Comparison of ENCODE assay signal across 18 cellular contexts in genomic region chr17:57261084-57261461, GRCh38. TPM values are rescaled to one million over a fixed set of nuclear protein-coding genes. Genes with fewer than 3 reads are reported as not detected.
DNase-seq lines count a peak whose midpoint lies in the region; ATAC-seq and TF ChIP-seq lines count a peak whose summit lies in the region.
"Had no signal": no experiment of that assay in that cellular context is flagged by ENCODE, and none has a peak within 500 bp of the region (broad histone marks: within the 10 kb centered on the region; RNA-seq: fewer than 3 reads in every experiment).

No MANE protein-coding gene starts in this region.

- H3K4me1 Mint-ChIP-seq in T-helper 1 cell treated with Interleukin-12 subunit alpha and Interleukin-12 subunit beta and Interleukin-4 antibody, amounts not matched to agents 30 μg/mL and 1 μg/mL, for 36 hours (ENCODE audit: low read depth): peaks cover 50% of the 10 kb centered on the region
- peaks cover 83% of the 10 kb centered on the region for H3K4me1 Mint-ChIP-seq in brain

- intact Hi-C loops in cardiac septum (cut with DNase I): no loop called here

- no peak overlapping the region for H2AK5ac ChIP-seq in trophoblast cell (ENCODE audit: low read length)

- H2AFZ ChIP-seq in KMS-11 (ENCODE audit: low read depth) (no peak overlapping the region), parathyroid adenoma (no peak overlapping the region), trophoblast cell (ENCODE audit: insufficient read depth, low read length, poor library complexity) (no peak overlapping the region)

- H3K4me3 ChIP-seq in KMS-11 (IDR thresholded peaks at IDR 0.05; ENCODE audit: insufficient read depth, low read depth, low read length) (no peak overlapping the region), parathyroid adenoma (ENCODE audit: low read depth, low read length) (no peak overlapping the region), trophoblast cell (ENCODE audit: low read depth, low read length) (no peak overlapping the region)
- H3K4me3 ChIP-seq: HAP-1, sigmoid colon had no signal

- WGBS in trophoblast cell (ENCODE audit: extremely low coverage, insufficient coverage, insufficient read length): no CpG with 5 or more reads among the region's 4 CpGs

- H3K27me3 ChIP-seq in KMS-11 (ENCODE audit: insufficient read depth, low read depth) (no peaks in the 10 kb centered on the region), parathyroid adenoma (ENCODE audit: control insufficient read depth, insufficient read depth, low read length) (no peaks in the 10 kb centered on the region), trophoblast cell (ENCODE audit: insufficient read depth, low read length) (no peaks in the 10 kb centered on the region)
- H3K27me3 ChIP-seq: sigmoid colon had no signal

- H3K9me3 Mint-ChIP-seq in T-helper 1 cell treated with Interleukin-12 subunit alpha and Interleukin-12 subunit beta and Interleukin-4 antibody, amounts not matched to agents 30 μg/mL and 1 μg/mL, for 36 hours: no peaks in the 10 kb centered on the region
- H3K9me3 Mint-ChIP-seq in brain: peaks cover 0 to 6% (median 0%) of the 10 kb centered on the region in 5 experiments
- H3K9me3 Mint-ChIP-seq: activated naive CD8-positive, alpha-beta T cell treated with anti-CD3 and anti-CD28 coated beads, Interleukin-2, amount 10 ng/mL, durations not matched to agents 7 days and 5 days had no signal

- no peaks in the 10 kb centered on the region for H3K9me3 ChIP-seq in parathyroid adenoma (ENCODE audit: control insufficient read depth, low read length)
- H3K9me3 ChIP-seq in trophoblast cell (ENCODE audit: insufficient read depth, low read depth, low read length): no peaks in the 10 kb centered on the region
- H3K9me3 ChIP-seq: HAP-1, neutrophil, sigmoid colon had no signal

- H3K4ac ChIP-seq in trophoblast cell (ENCODE audit: low read depth, low read length): no peak overlapping the region

- peaks cover 68% of the 10 kb centered on the region for H3K36me3 Mint-ChIP-seq in T-helper 1 cell treated with Interleukin-12 subunit alpha and Interleukin-12 subunit beta and Interleukin-4 antibody, amounts not matched to agents 30 μg/mL and 1 μg/mL, for 36 hours (ENCODE audit: low read depth)
- peaks cover 76% of the 10 kb centered on the region for H3K36me3 Mint-ChIP-seq in brain

- no peak overlapping the region for H2BK12ac ChIP-seq in trophoblast cell (ENCODE audit: low read length)

- H3K23ac ChIP-seq in trophoblast cell (ENCODE audit: low read length): no peak overlapping the region

- no peak overlapping the region for H3K14ac ChIP-seq in trophoblast cell (ENCODE audit: low read length)

- H3K4me2 ChIP-seq in KMS-11 (peak overlapping the region; percentile 23; the same call in 1 of the 2 replicates), parathyroid adenoma (ENCODE audit: low read length) (no peak overlapping the region), trophoblast cell (ENCODE audit: low read length) (no peak overlapping the region)

- H2BK5ac ChIP-seq in trophoblast cell (ENCODE audit: low read depth, low read length, poor library complexity): no peak overlapping the region

- H4K91ac ChIP-seq in trophoblast cell (ENCODE audit: low read depth, low read length): no peak overlapping the region

- H4K20me1 ChIP-seq in KMS-11 (ENCODE audit: insufficient read depth): peaks cover 3% of the 10 kb centered on the region; the same call in 1 of the 2 replicates

- no peak overlapping the region for H3K27ac ChIP-seq in KMS-11
- peak overlapping the region; percentile 94 for H3K27ac ChIP-seq in parathyroid adenoma
- no peak overlapping the region for H3K27ac ChIP-seq in trophoblast cell (ENCODE audit: low read depth, low read length)
- H3K27ac ChIP-seq: neutrophil, sigmoid colon had no signal

- H3K27me3 Mint-ChIP-seq in T-helper 1 cell treated with Interleukin-12 subunit alpha and Interleukin-12 subunit beta and Interleukin-4 antibody, amounts not matched to agents 30 μg/mL and 1 μg/mL, for 36 hours (ENCODE audit: low read depth): no peaks in the 10 kb centered on the region
- H3K27me3 Mint-ChIP-seq in brain: peaks cover 15% of the 10 kb centered on the region
- H3K27me3 Mint-ChIP-seq: activated naive CD8-positive, alpha-beta T cell treated with anti-CD3 and anti-CD28 coated beads, Interleukin-2, amount 10 ng/mL, durations not matched to agents 7 days and 5 days had no signal

- ATAC-seq in HG03521 (IDR thresholded peaks at IDR 0.05; ENCODE audit: unreplicated experiment): no peak

- no peak overlapping the region for H4K8ac ChIP-seq in trophoblast cell (ENCODE audit: low read depth, low read length)

- no peak for DNase-seq in T-helper 1 cell
- DNase-seq in cardiac septum (ENCODE audit: low spot score): no peak
- DNase-seq in trophoblast cell: no peak
- DNase-seq: 8988T; activated naive CD8-positive, alpha-beta T cell treated with anti-CD3 and anti-CD28 coated beads, Interleukin-2, amount 10 ng/mL, durations not matched to agents 7 days and 5 days; foreskin melanocyte; MV-4-11; NCI-H2029; NCI-H526; sigmoid colon; stimulated activated CD4-positive, alpha-beta T cell treated with anti-CD3 and anti-CD28 coated beads, Interleukin-2, amount 100 ng/mL, for 24 hours had no signal

- H3K79me1 ChIP-seq in trophoblast cell (ENCODE audit: low read length): peaks cover 9% of the 10 kb centered on the region

- TF ChIP-seq CTCF in KMS-11 (conservative IDR thresholded peaks at IDR 0.05; ENCODE audit: low read depth, low read length): no peak
- TF ChIP-seq CTCF in brain (conservative IDR thresholded peaks at IDR 0.05): no peak
- TF ChIP-seq CTCF in parathyroid adenoma (IDR thresholded peaks at IDR 0.05): no peak

- H3K4me3 Mint-ChIP-seq in T-helper 1 cell treated with Interleukin-12 subunit alpha and Interleukin-12 subunit beta and Interleukin-4 antibody, amounts not matched to agents 30 μg/mL and 1 μg/mL, for 36 hours: peak overlapping the region; percentile 46
- peak overlapping the region; percentile 94 to 97 (median 97) for H3K4me3 Mint-ChIP-seq in brain
- H3K4me3 Mint-ChIP-seq: activated naive CD8-positive, alpha-beta T cell treated with anti-CD3 and anti-CD28 coated beads, Interleukin-2, amount 10 ng/mL, durations not matched to agents 7 days and 5 days had no signal

- no peak overlapping the region for H3K18ac ChIP-seq in trophoblast cell (ENCODE audit: low read length)

- H3K79me2 ChIP-seq in KMS-11 (ENCODE audit: insufficient read depth, low read depth) (peaks cover 93% of the 10 kb centered on the region), parathyroid adenoma (peaks cover 67% of the 10 kb centered on the region), trophoblast cell (ENCODE audit: control insufficient read depth, insufficient read depth, low read length, poor library complexity) (peaks cover 9% of the 10 kb centered on the region)

- H3K9ac ChIP-seq in KMS-11: no peak overlapping the region
- H3K9ac ChIP-seq in parathyroid adenoma: no peak overlapping the region
- no peak overlapping the region for H3K9ac ChIP-seq in trophoblast cell (ENCODE audit: low read length)

- H2BK120ac ChIP-seq in trophoblast cell (ENCODE audit: insufficient read depth, low read length, poor library complexity): no peak overlapping the region

- H3K36me3 ChIP-seq in KMS-11 (ENCODE audit: insufficient read depth): peaks cover 42% of the 10 kb centered on the region; the same call in 1 of the 2 replicates
- H3K36me3 ChIP-seq in parathyroid adenoma (ENCODE audit: control insufficient read depth, insufficient read depth, low read length): no peaks in the 10 kb centered on the region
- peaks cover 2 to 5% of the 10 kb centered on the region in 2 experiments for H3K36me3 ChIP-seq in trophoblast cell (ENCODE audit: control insufficient read depth in 1 of 2, insufficient read depth in 2 of 2, low read length in 2 of 2)
- H3K36me3 ChIP-seq: neutrophil had no signal

- no peak overlapping the region for H4K12ac ChIP-seq in trophoblast cell (ENCODE audit: low read depth, low read length)

- H3K27ac Mint-ChIP-seq in T-helper 1 cell treated with Interleukin-12 subunit alpha and Interleukin-12 subunit beta and Interleukin-4 antibody, amounts not matched to agents 30 μg/mL and 1 μg/mL, for 36 hours: no peak overlapping the region
- peak overlapping the region; percentile 77 to 99 (median 93) for H3K27ac Mint-ChIP-seq in brain
- H3K27ac Mint-ChIP-seq: activated naive CD8-positive, alpha-beta T cell treated with anti-CD3 and anti-CD28 coated beads, Interleukin-2, amount 10 ng/mL, durations not matched to agents 7 days and 5 days had no signal

- H3K4me1 ChIP-seq in KMS-11 (ENCODE audit: low read depth, poor library complexity, severe bottlenecking) (peaks cover 49% of the 10 kb centered on the region), parathyroid adenoma (peaks cover 28% of the 10 kb centered on the region), trophoblast cell (ENCODE audit: control insufficient read depth in 1 of 2, insufficient read depth in 2 of 2, low read length in 2 of 2) (peaks cover 11 to 19% of the 10 kb centered on the region in 2 experiments)

RNA-seq across cellular contexts. Expression of gene MSI2, which starts 4.8 kb away (rescaled TPM):
- polyA plus RNA-seq in brain (ENCODE audit: insufficient read depth, low read depth, low replicate concordance): 79.1 TPM
- 112 TPM for total RNA-seq in cardiac septum
- 41.6 and 44.9 TPM in 2 replicates for polyA plus RNA-seq in trophoblast cell (2013)
